In genomic region chr17:77385750-77386501, GRCh38 we compare ENCODE assay signal across 9 cellular contexts.
DNase-seq lines count a peak whose midpoint lies in the region; ATAC-seq and TF ChIP-seq lines count a peak whose summit lies in the region.
"Had no signal": no experiment of that assay in that cellular context is flagged by ENCODE, and none has a peak within 500 bp of the region (broad histone marks: within the 10 kb centered on the region; RNA-seq: fewer than 3 reads in every experiment).

No MANE protein-coding gene starts in this region.

- no peak overlapping the region for H3K9ac ChIP-seq in neural progenitor cell

- H3F3A ChIP-seq in neural progenitor cell (ENCODE audit: low read depth), result peaks cover 34% of the 10 kb centered on the region

- H3K27me3 ChIP-seq in AG04450 (ENCODE audit: control insufficient read depth, insufficient read depth, low read length) (no peaks in the 10 kb centered on the region), Peyer's patch (no peaks in the 10 kb centered on the region), neural progenitor cell (no peaks in the 10 kb centered on the region), brain microvascular endothelial cell (replicated peaks) (no peaks in the 10 kb centered on the region)

- TF ChIP-seq POLR2A in Peyer's patch (IDR thresholded peaks at IDR 0.05), result no peak

- TF ChIP-seq CTCF in AG04450 (IDR thresholded peaks at IDR 0.05; ENCODE audit: low read depth, low read length) (no peak), Peyer's patch (IDR thresholded peaks at IDR 0.05) (no peak), neural progenitor cell (IDR thresholded peaks at IDR 0.05) (no peak), brain microvascular endothelial cell (IDR thresholded peaks at IDR 0.05; ENCODE audit: low read depth, low read length, missing control alignments) (no peak)

- peaks cover 84% of the 10 kb centered on the region for H3K4me1 Mint-ChIP-seq in neural progenitor cell

- no peak overlapping the region for H3K4me3 Mint-ChIP-seq in neural progenitor cell

- H3K27ac Mint-ChIP-seq in neural progenitor cell, result no peak overlapping the region

- peaks cover 96% of the 10 kb centered on the region for H3K79me2 ChIP-seq in neural progenitor cell (ENCODE audit: low read depth)

- peaks cover 95% of the 10 kb centered on the region for H4K20me1 ChIP-seq in neural progenitor cell (ENCODE audit: low read depth)

- H3K4me1 ChIP-seq in Peyer's patch (peaks cover 11 to 91% (median 61%) of the 10 kb centered on the region in 4 donors), neural progenitor cell (peaks cover 74% of the 10 kb centered on the region)

- DNase-seq in AG04450 (ENCODE audit: low read depth, low spot score), result no peak
- no peak for DNase-seq in Peyer's patch
- peak; percentile 94 for DNase-seq in fibroblast of gingiva (ENCODE audit: low read depth)
- no peak for DNase-seq in neural progenitor cell (ENCODE audit: low spot score)
- no peak for DNase-seq in NCI-H187 treated with DMSO at 0.1 percent for 48 hours (lab: John Stamatoyannopoulos, UW)
- DNase-seq in superior temporal gyrus (ENCODE audit: extremely low spot score), result no peak
- DNase-seq in brain microvascular endothelial cell, result no peak
- DNase-seq: DMS79 treated with DMSO at 0.1 percent for 48 hours had no signal

- no peak for ATAC-seq in GM18858 (IDR thresholded peaks at IDR 0.05; ENCODE audit: unreplicated experiment)

- H3K4me3 ChIP-seq in AG04450 (ENCODE audit: low read depth, low read length), result no peak overlapping the region
- H3K4me3 ChIP-seq in Peyer's patch, result no peak overlapping the region
- no peak overlapping the region for H3K4me3 ChIP-seq in neural progenitor cell
- no peak overlapping the region for H3K4me3 ChIP-seq in brain microvascular endothelial cell (ENCODE audit: low read depth, low read length)

- H2AFZ ChIP-seq in neural progenitor cell (replicated peaks), result no peak overlapping the region

- H3K9me3 Mint-ChIP-seq in neural progenitor cell, result no peaks in the 10 kb centered on the region

- H3K36me3 ChIP-seq in Peyer's patch, result no peaks in the 10 kb centered on the region
- no peaks in the 10 kb centered on the region for H3K36me3 ChIP-seq in neural progenitor cell
- peaks cover 19% of the 10 kb centered on the region for H3K36me3 ChIP-seq in brain microvascular endothelial cell (replicated peaks)

- no peaks in the 10 kb centered on the region for H3K36me3 Mint-ChIP-seq in neural progenitor cell

- POLR2A ChIA-PET in AG04450 (lab: Yijun Ruan, JAX), result no interaction called here

- H3K9me3 ChIP-seq in AG04450 (ENCODE audit: control insufficient read depth, insufficient read depth, low read length) (no peaks in the 10 kb centered on the region; the same call in 1 of the 2 replicates), Peyer's patch (no peaks in the 10 kb centered on the region), neural progenitor cell (ENCODE audit: low read depth) (no peaks in the 10 kb centered on the region)

- in situ Hi-C loops in brain microvascular endothelial cell (cut with HindIII; ENCODE audit: low pct_ligation_motif_present, low sequenced_read_pairs), result no loop called here

- CTCF ChIA-PET in AG04450 (lab: Charles Lee), result no interaction called here

- peaks cover 5% of the 10 kb centered on the region for H3K27me3 Mint-ChIP-seq in neural progenitor cell (ENCODE audit: insufficient read depth, low read depth)

- peak overlapping the region; percentile 13 for H3K4me2 ChIP-seq in neural progenitor cell

- H3K27ac ChIP-seq in AG04450 (ENCODE audit: low read depth, low read length), result peak overlapping the region; percentile 47
- peak overlapping the region; percentile 6 to 83 (median 48) for H3K27ac ChIP-seq in Peyer's patch
- no peak overlapping the region for H3K27ac ChIP-seq in neural progenitor cell
- H3K27ac ChIP-seq in brain microvascular endothelial cell, result no peak overlapping the region

Comparison
In these comparisons a context has a peak if more than half of its experiments do, and no peak if none do; other contexts are left out.
1. H3K27ac ChIP-seq: peak in AG04450 (single experiment) and Peyer's patch (4 of 4); none in neural progenitor cell (single experiment) and brain microvascular endothelial cell (single experiment).